In the genomic region with DNA sequence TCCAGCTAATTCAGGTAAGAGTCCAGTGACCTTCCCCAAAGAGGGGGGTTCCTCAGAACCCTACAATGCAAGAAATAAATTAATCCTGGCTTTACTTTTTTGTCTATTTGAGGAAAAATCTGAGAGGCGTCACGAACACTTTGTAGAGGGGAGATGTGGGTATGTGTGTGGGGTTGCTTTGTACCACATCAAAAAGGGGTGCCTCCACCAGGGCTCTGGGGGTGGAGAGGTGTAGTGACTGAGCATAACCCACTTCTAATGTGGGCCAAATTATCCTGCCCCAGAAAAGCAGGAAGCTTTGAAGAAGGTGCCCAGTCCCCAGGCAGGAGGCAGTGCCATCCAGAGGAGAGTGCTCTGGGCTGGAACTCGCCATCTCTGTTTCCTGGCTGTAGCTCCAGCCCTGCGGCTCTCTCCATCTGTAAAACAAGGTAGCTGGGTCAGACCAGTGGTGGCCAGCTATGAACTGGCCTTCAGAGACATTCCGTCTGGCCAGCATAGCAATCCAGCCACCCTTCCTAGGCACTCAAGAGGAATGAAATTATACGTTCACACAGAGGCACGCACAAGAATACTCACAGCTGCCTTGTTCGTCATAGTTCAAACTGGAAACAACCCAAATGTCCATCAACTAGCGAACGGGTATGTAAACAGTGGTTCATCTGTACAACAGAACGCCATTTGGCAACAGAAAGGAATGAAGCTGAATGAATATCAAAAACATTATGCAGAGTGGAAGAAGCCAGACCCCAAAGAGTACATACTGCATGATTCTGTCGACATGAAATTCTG, we compare ENCODE assay signal across 16 cellular contexts. TPM values are rescaled to one million over a fixed set of nuclear protein-coding genes. Genes with fewer than 3 reads are reported as not detected.
DNase-seq lines count a peak whose midpoint lies in the region; ATAC-seq and TF ChIP-seq lines count a peak whose summit lies in the region.
"Had no signal": no experiment of that assay in that cellular context is flagged by ENCODE, and none has a peak within 500 bp of the region (broad histone marks: within the 10 kb centered on the region; RNA-seq: fewer than 3 reads in every experiment).

No MANE protein-coding gene starts in this region.

- H3K36me3 ChIP-seq in gastroesophageal sphincter: no peaks in the 10 kb centered on the region
- H3K36me3 ChIP-seq: adrenal gland, BE2C had no signal

- TF ChIP-seq CTCF in gastroesophageal sphincter (IDR thresholded peaks at IDR 0.05): no peak
- no peak for TF ChIP-seq CTCF in GM13976 (IDR thresholded peaks at IDR 0.05; ENCODE audit: borderline replicate concordance, control extremely low read depth, extremely low read depth, insufficient read depth, missing control alignments)
- TF ChIP-seq CTCF in GM10248 (IDR thresholded peaks at IDR 0.05; ENCODE audit: control extremely low read depth, extremely low read depth, low read depth, missing control alignments): no peak

- H3K9me3 Mint-ChIP-seq in stimulated activated naive CD8-positive, alpha-beta T cell treated with anti-CD3 and anti-CD28 coated beads, Interleukin-15, amount 100 ng/mL, for 72 hours: peaks cover 0 to 7% of the 10 kb centered on the region in 2 donors
- peaks cover 4% of the 10 kb centered on the region for H3K9me3 Mint-ChIP-seq in activated naive CD8-positive, alpha-beta T cell treated with anti-CD3 and anti-CD28 coated beads, Interleukin-2, amount 50 U/mL, for 24 hours

- H3K27ac Mint-ChIP-seq in stimulated activated naive CD8-positive, alpha-beta T cell treated with anti-CD3 and anti-CD28 coated beads, Interleukin-15, amount 100 ng/mL, for 72 hours: no peak overlapping the region
- peak overlapping the region; percentile 21 for H3K27ac Mint-ChIP-seq in activated naive CD8-positive, alpha-beta T cell treated with anti-CD3 and anti-CD28 coated beads, Interleukin-2, amount 50 U/mL, for 24 hours
- H3K27ac Mint-ChIP-seq: endodermal cell had no signal

- TF ChIP-seq POLR2A in gastroesophageal sphincter (IDR thresholded peaks at IDR 0.05): no peak

- no peak for TF ChIP-seq EP300 in gastroesophageal sphincter (IDR thresholded peaks at IDR 0.05)

- H3K9me3 ChIP-seq in gastroesophageal sphincter: no peaks in the 10 kb centered on the region
- H3K9me3 ChIP-seq: adrenal gland, BE2C had no signal

- H3K4me3 ChIP-seq in gastroesophageal sphincter: no peak overlapping the region
- H3K4me3 ChIP-seq: adrenal gland, lung had no signal

- H3K27me3 ChIP-seq in gastroesophageal sphincter: peaks cover 16% of the 10 kb centered on the region
- H3K27me3 ChIP-seq: adrenal gland, BE2C had no signal

- H3K4me1 Mint-ChIP-seq in stimulated activated naive CD8-positive, alpha-beta T cell treated with anti-CD3 and anti-CD28 coated beads, Interleukin-15, amount 100 ng/mL, for 72 hours: peaks cover 42% of the 10 kb centered on the region
- peaks cover 39% of the 10 kb centered on the region for H3K4me1 Mint-ChIP-seq in activated naive CD8-positive, alpha-beta T cell treated with anti-CD3 and anti-CD28 coated beads, Interleukin-2, amount 50 U/mL, for 24 hours

- WGBS in gastroesophageal sphincter (ENCODE audit: low coverage in 1 of 2), 2 donors: 20 to 31% methylated on average over 6 to 9 of the region's 12 CpGs

- in situ Hi-C loops in GM13976 (cut with MboI; ENCODE audit: low sequenced_read_pairs, unreplicated experiment): loop anchor here (25.0 kb wide), 1 partner anchor 491 kb away; a partner anchor contains a TSS

- H3K4me1 ChIP-seq in gastroesophageal sphincter: peaks cover 0 to 25% (median 4%) of the 10 kb centered on the region in 3 donors
- H3K4me1 ChIP-seq: BE2C had no signal

- H3K27ac ChIP-seq in gastroesophageal sphincter: peak overlapping the region in 3 of 4 donors; percentile 24 to 68 (median 33)
- H3K27ac ChIP-seq: adrenal gland had no signal

- peaks cover 39% of the 10 kb centered on the region for H3K27me3 Mint-ChIP-seq in stimulated activated naive CD8-positive, alpha-beta T cell treated with anti-CD3 and anti-CD28 coated beads, Interleukin-15, amount 100 ng/mL, for 72 hours
- H3K27me3 Mint-ChIP-seq in activated naive CD8-positive, alpha-beta T cell treated with anti-CD3 and anti-CD28 coated beads, Interleukin-2, amount 50 U/mL, for 24 hours: peaks cover 8% of the 10 kb centered on the region

- no peaks in the 10 kb centered on the region for H3K36me3 Mint-ChIP-seq in activated naive CD8-positive, alpha-beta T cell treated with anti-CD3 and anti-CD28 coated beads, Interleukin-2, amount 50 U/mL, for 24 hours (ENCODE audit: low read depth)

- peak overlapping the region in 1 of 2 donors; percentile 36 for H3K4me3 Mint-ChIP-seq in stimulated activated naive CD8-positive, alpha-beta T cell treated with anti-CD3 and anti-CD28 coated beads, Interleukin-15, amount 100 ng/mL, for 72 hours
- H3K4me3 Mint-ChIP-seq in activated naive CD8-positive, alpha-beta T cell treated with anti-CD3 and anti-CD28 coated beads, Interleukin-2, amount 50 U/mL, for 24 hours: no peak overlapping the region
- H3K4me3 Mint-ChIP-seq: endodermal cell had no signal

- peak; percentile 29 for ATAC-seq in stimulated activated naive CD8-positive, alpha-beta T cell treated with anti-CD3 and anti-CD28 coated beads, Interleukin-15, Interleukin-2, amounts not matched to agents 100 U/mL and 50 U/mL, for 24 hours
- no peak for ATAC-seq in stimulated activated naive CD8-positive, alpha-beta T cell treated with anti-CD3 and anti-CD28 coated beads, Interleukin-15, amount 100 ng/mL, for 72 hours
- ATAC-seq in activated naive CD8-positive, alpha-beta T cell treated with anti-CD3 and anti-CD28 coated beads, Interleukin-2, amount 50 U/mL, for 24 hours: peak; percentile 37
- peak; percentile 68 for ATAC-seq in gastroesophageal sphincter

- POLR2A ChIA-PET in GM10248 (lab: Yijun Ruan, JAX): no interaction called here

- CTCF ChIA-PET in GM10248 (lab: Yijun Ruan, JAX): interaction anchor here (1.5 to 12.1 kb wide), 4 partner anchors 18 to 107 kb away, joined by 3 to 294 read pairs (median 4); no protein-coding TSS in a partner anchor

- no peak for DNase-seq in stimulated activated naive CD8-positive, alpha-beta T cell treated with anti-CD3 and anti-CD28 coated beads, Interleukin-15, Interleukin-2, amounts not matched to agents 100 U/mL and 50 U/mL, for 24 hours
- no peak for DNase-seq in stimulated activated naive CD8-positive, alpha-beta T cell treated with anti-CD3 and anti-CD28 coated beads, Interleukin-15, amount 100 ng/mL, for 72 hours
- no peak for DNase-seq in activated naive CD8-positive, alpha-beta T cell treated with anti-CD3 and anti-CD28 coated beads, Interleukin-2, amount 50 U/mL, for 24 hours
- DNase-seq in germinal center (ENCODE audit: low spot score) (no peak), NCI-H2029 treated with DMSO at 0.1 percent for 48 hours (lab: John Stamatoyannopoulos, UW) (no peak), GM13976 (ENCODE audit: low spot score) (no peak), GM10248 (ENCODE audit: extremely low spot score) (no peak)
- DNase-seq: activated CD8-positive, alpha-beta memory T cell treated with anti-CD3 and anti-CD28 coated beads for 24 hours; adrenal gland; BE2C; endodermal cell; MV-4-11; NCI-H226 had no signal

RNA-seq across cellular contexts. Expression of a gene that starts 45.4 kb away (rescaled TPM):
- total RNA-seq in gastroesophageal sphincter: 10 to 100 TPM; 10.9 to 34.9 (median 31.0) TPM

RNA-seq across cellular contexts. Expression of a gene that starts 58.3 kb away (rescaled TPM):
- total RNA-seq in gastroesophageal sphincter: 1 to 10 TPM in 3 of 4 donors, under 1 TPM in 1; 0.47 to 4.2 (median 1.4) TPM
- total RNA-seq: osteocyte had no signal
